In genomic region chr21:37677006-37677405, GRCh38 we compare ENCODE assay signal across 15 cellular contexts.
A peak's percentile ranks its signal among the peaks of the same experiment; 100 is the strongest.
DNase-seq lines count a peak whose midpoint lies in the region; ATAC-seq lines count a peak whose summit lies in the region.
"Had no signal": no experiment of that assay in that cellular context is flagged by ENCODE, and none has a peak within 500 bp of the region (broad histone marks: within the 10 kb centered on the region; RNA-seq: fewer than 3 reads in every experiment).

No MANE protein-coding gene starts in this region.

- no peaks in the 10 kb centered on the region for H3K36me3 Mint-ChIP-seq in stimulated activated effector memory CD8-positive, alpha-beta T cell treated with anti-CD3 and anti-CD28 coated beads, Interleukin-12 subunit alpha, Interleukin-12 subunit beta, amount 100 ng/mL, for 72 hours
- H3K36me3 Mint-ChIP-seq: CD4-positive, CD25-positive, alpha-beta regulatory T cell; CD8-positive, alpha-beta T cell had no signal

- H3K4me3 Mint-ChIP-seq in stimulated activated effector memory CD8-positive, alpha-beta T cell treated with anti-CD3 and anti-CD28 coated beads, Interleukin-12 subunit alpha, Interleukin-12 subunit beta, amount 100 ng/mL, for 72 hours, result no peak overlapping the region
- H3K4me3 Mint-ChIP-seq: B cell; CD4-positive, CD25-positive, alpha-beta regulatory T cell; CD8-positive, alpha-beta T cell; GM23338; HFFc6 had no signal

- in situ Hi-C loops in G401 (cut with HindIII; ENCODE audit: low sequenced_read_pairs), result no loop called here

- DNase-seq in Ammon's horn (ENCODE audit: low spot score), result peak; percentile 44
- peak; percentile 62 for DNase-seq in G401 (ENCODE audit: low spot score)
- peak; percentile 12 for DNase-seq in ecto neural progenitor cell (ENCODE audit: low spot score)
- DNase-seq in stimulated activated effector memory CD8-positive, alpha-beta T cell treated with anti-CD3 and anti-CD28 coated beads, Interleukin-12 subunit alpha, Interleukin-12 subunit beta, amount 100 ng/mL, for 72 hours (ENCODE audit: low spot score in 2 of 2), result no peak
- no peak for DNase-seq in COLO668 (lab: John Stamatoyannopoulos, UW; ENCODE audit: unreplicated experiment)
- DNase-seq: CD4-positive, CD25-positive, alpha-beta regulatory T cell; CD8-positive, alpha-beta T cell; DMS 273 treated with DMSO at 0.1 percent for 48 hours; DMS79; EL; GF-D8; HFFc6 had no signal

- no peaks in the 10 kb centered on the region for H3K9me3 Mint-ChIP-seq in stimulated activated effector memory CD8-positive, alpha-beta T cell treated with anti-CD3 and anti-CD28 coated beads, Interleukin-12 subunit alpha, Interleukin-12 subunit beta, amount 100 ng/mL, for 72 hours
- H3K9me3 Mint-ChIP-seq: CD8-positive, alpha-beta T cell; HFFc6 had no signal

- H3K4me1 Mint-ChIP-seq in stimulated activated effector memory CD8-positive, alpha-beta T cell treated with anti-CD3 and anti-CD28 coated beads, Interleukin-12 subunit alpha, Interleukin-12 subunit beta, amount 100 ng/mL, for 72 hours, result no peaks in the 10 kb centered on the region
- H3K4me1 Mint-ChIP-seq: CD4-positive, CD25-positive, alpha-beta regulatory T cell had no signal

- peak; percentile 12 for ATAC-seq in stimulated activated effector memory CD8-positive, alpha-beta T cell treated with anti-CD3 and anti-CD28 coated beads, Interleukin-12 subunit alpha, Interleukin-12 subunit beta, amount 100 ng/mL, for 72 hours
- no peak for ATAC-seq in HG02571 (IDR thresholded peaks at IDR 0.05; ENCODE audit: unreplicated experiment)
- ATAC-seq: CD8-positive, alpha-beta T cell; GM23338 had no signal

- no peak overlapping the region for H3K27ac Mint-ChIP-seq in stimulated activated effector memory CD8-positive, alpha-beta T cell treated with anti-CD3 and anti-CD28 coated beads, Interleukin-12 subunit alpha, Interleukin-12 subunit beta, amount 100 ng/mL, for 72 hours
- H3K27ac Mint-ChIP-seq: B cell; CD8-positive, alpha-beta T cell; GM23338; HFFc6 had no signal

Comparison
In these comparisons a context has a peak if more than half of its experiments do, and no peak if none do; other contexts are left out.
1. DNase-seq: peak in Ammon's horn (single experiment), G401 (single experiment) and ecto neural progenitor cell (single experiment); none in stimulated activated effector memory CD8-positive, alpha-beta T cell treated with anti-CD3 and anti-CD28 coated beads, Interleukin-12 subunit alpha, Interleukin-12 subunit beta, amount 100 ng/mL, for 72 hours (0 of 2) and COLO668 (single experiment).